8 cellular contexts compared by ENCODE assay signal in the genomic region with DNA sequence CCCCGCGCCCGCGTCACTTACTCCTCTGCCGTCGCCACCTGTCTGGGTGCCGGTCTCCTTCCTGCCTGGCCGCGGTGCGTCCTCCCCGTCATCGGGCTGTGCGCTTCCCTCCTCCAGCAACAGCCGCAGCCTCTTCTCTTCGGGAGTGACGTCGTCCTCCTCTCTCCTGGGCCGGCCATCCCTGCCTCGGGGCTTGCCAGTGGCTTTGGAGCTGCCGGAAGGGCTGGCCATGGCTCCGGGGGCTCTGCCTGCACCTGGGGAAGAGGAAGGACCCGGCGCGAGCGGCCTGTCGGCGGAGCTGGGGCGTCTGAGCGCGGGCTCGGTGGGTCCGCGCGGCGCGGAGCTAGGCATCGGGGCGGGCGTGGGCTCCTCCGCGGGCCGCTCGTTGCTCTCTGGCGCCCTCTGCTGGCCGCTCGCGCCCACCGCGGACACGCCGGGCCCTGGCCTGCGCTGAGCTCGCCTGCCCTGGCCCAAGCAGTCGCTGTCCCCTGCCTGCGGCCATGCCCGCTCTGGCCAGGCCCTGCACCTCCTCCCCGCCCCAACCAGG. TPM values are rescaled to one million over a fixed set of nuclear protein-coding genes. Genes with fewer than 3 reads are reported as not detected.
DNase-seq lines count a peak whose midpoint lies in the region; ATAC-seq and TF ChIP-seq lines count a peak whose summit lies in the region.
"Not testable (repeated sequence)": the region's sequence is repeated elsewhere in the genome, so short reads cannot be mapped to it uniquely, and the experiment has no call there.

No MANE protein-coding gene starts in this region.

- H3K4me3 ChIP-seq in Caco-2 (ENCODE audit: low read depth, low read length) = peak overlapping the region; percentile 49
- H3K4me3 ChIP-seq in HUES64 (ENCODE audit: low read length) = peak overlapping the region; percentile 62
- peak overlapping the region; percentile 17 for H3K4me3 ChIP-seq in right cardiac atrium (ENCODE audit: low read length)

- H3K4me1 Mint-ChIP-seq in Caco-2 (ENCODE audit: low read depth, unreplicated experiment); activated CD4-positive, alpha-beta T cell treated with anti-CD3 and anti-CD28 coated beads, Interleukin-2, amount 10 ng/mL, durations not matched to agents 24 days and 14 days; MCF 10A (ENCODE audit: insufficient read depth, unreplicated experiment): not testable (repeated sequence)

- peak; percentile 85 to 87 for ATAC-seq in right cardiac atrium

- CTCF ChIA-PET in Caco-2 (lab: Charles Lee) = interaction anchor here (0.6 to 2.5 kb wide), 23 partner anchors 9 to 284 kb away, joined by 3 to 14 read pairs (median 4); a partner anchor contains a TSS
- CTCF ChIA-PET in MCF 10A (lab: Yijun Ruan, JAX) = interaction anchor here (0.6 to 2.2 kb wide), 15 partner anchors 8 to 1428 kb away, joined by 3 to 10 read pairs (median 3); a partner anchor contains a TSS

- not testable (repeated sequence) for H3K9me3 Mint-ChIP-seq in Caco-2 (ENCODE audit: unreplicated experiment); activated CD4-positive, alpha-beta T cell treated with anti-CD3 and anti-CD28 coated beads, Interleukin-2, amount 10 ng/mL, durations not matched to agents 24 days and 14 days; MCF 10A (ENCODE audit: unreplicated experiment)

- TF ChIP-seq CTCF in Caco-2 (IDR thresholded peaks at IDR 0.05; ENCODE audit: insufficient read depth in 1 of 2, low read depth in 1 of 2, low read length in 1 of 2, severe bottlenecking in 1 of 2, unreplicated experiment in 1 of 2) (peak; percentile 72 to 95), MCF 10A (IDR thresholded peaks at IDR 0.05; ENCODE audit: unreplicated experiment) (peak; percentile 71)

- H3K27me3 Mint-ChIP-seq in Caco-2 (ENCODE audit: insufficient read depth, unreplicated experiment) (peaks cover 16% of the 10 kb centered on the region), MCF 10A (ENCODE audit: insufficient read depth, unreplicated experiment) (peaks cover 50% of the 10 kb centered on the region)
- peaks cover 47% of the 10 kb centered on the region for H3K27me3 Mint-ChIP-seq in activated CD4-positive, alpha-beta T cell treated with anti-CD3 and anti-CD28 coated beads, Interleukin-2, amount 10 ng/mL, durations not matched to agents 24 days and 14 days

- POLR2A ChIA-PET in Caco-2 (lab: Charles Lee); MCF 10A (lab: Yijun Ruan, JAX): not testable (repeated sequence)

- H3K9ac ChIP-seq in HUES64 (ENCODE audit: low read depth, low read length) = peak overlapping the region; percentile 47; the same call in 1 of the 2 replicates

- H3K36me3 ChIP-seq in Caco-2 (ENCODE audit: control insufficient read depth, insufficient read depth, low read length); HUES64 (ENCODE audit: insufficient read depth, low read length): not testable (repeated sequence)

- H3K9me3 ChIP-seq in Caco-2; HUES64 (ENCODE audit: insufficient read depth, low read depth, low read length); right cardiac atrium (ENCODE audit: control insufficient read depth, low read length): not testable (repeated sequence)

- DNase-seq in Caco-2 (peak; percentile 72 to 95), MCF 10A (ENCODE audit: unreplicated experiment) (peak; percentile 51), right cardiac atrium (peak; percentile 76 to 91 (median 91)), occipital lobe (lab: John Stamatoyannopoulos, UW) (peak; percentile 37)
- DNase-seq in NK-92 treated with Interleukin-12 subunit alpha and Interleukin-12 subunit beta, amount 100 ng/mL, for 24 hours (lab: John Stamatoyannopoulos, UW) = peak; percentile 6
- DNase-seq in activated CD4-positive, alpha-beta T cell treated with anti-CD3 and anti-CD28 coated beads, Interleukin-2, amount 10 ng/mL, durations not matched to agents 24 days and 14 days = peak; percentile 95
- DNase-seq in stimulated activated CD8-positive, alpha-beta memory T cell treated with anti-CD3 and anti-CD28 coated beads, Interleukin-7, amount 100 ng/mL, for 4 hours (ENCODE audit: low read depth in 2 of 2) = peak; percentile 19 to 62

- H3K4me3 Mint-ChIP-seq in Caco-2 (ENCODE audit: unreplicated experiment) (peak overlapping the region; percentile 88), MCF 10A (ENCODE audit: unreplicated experiment) (peak overlapping the region; percentile 67)
- peak overlapping the region; percentile 89 for H3K4me3 Mint-ChIP-seq in activated CD4-positive, alpha-beta T cell treated with anti-CD3 and anti-CD28 coated beads, Interleukin-2, amount 10 ng/mL, durations not matched to agents 24 days and 14 days

- not testable (repeated sequence) for H3K36me3 Mint-ChIP-seq in Caco-2 (ENCODE audit: insufficient read depth, unreplicated experiment); activated CD4-positive, alpha-beta T cell treated with anti-CD3 and anti-CD28 coated beads, Interleukin-2, amount 10 ng/mL, durations not matched to agents 24 days and 14 days (ENCODE audit: low read depth); MCF 10A (ENCODE audit: insufficient read depth, unreplicated experiment)

- not testable (repeated sequence) for H3K4me1 ChIP-seq in Caco-2; HUES64 (ENCODE audit: insufficient read depth, low read length); right cardiac atrium (ENCODE audit: control insufficient read depth, insufficient read depth, low read length)

- not testable (repeated sequence) for H3K27ac ChIP-seq in HUES64 (ENCODE audit: low read depth, low read length); right cardiac atrium (ENCODE audit: low read length)

- not testable (repeated sequence) for BruUV-seq in Caco-2 (replicated peaks; lab: Mats Ljungman, UMichigan); MCF 10A (replicated peaks; lab: Mats Ljungman, UMichigan)

- 2% methylated on average over 57 of the region's 57 CpGs for WGBS in HUES64
- under 1% methylated on average over 57 of the region's 57 CpGs for WGBS in right cardiac atrium

- H3K27ac Mint-ChIP-seq in Caco-2 (ENCODE audit: unreplicated experiment); MCF 10A (ENCODE audit: low read depth, unreplicated experiment): not testable (repeated sequence)
- peak overlapping the region; percentile 76 for H3K27ac Mint-ChIP-seq in activated CD4-positive, alpha-beta T cell treated with anti-CD3 and anti-CD28 coated beads, Interleukin-2, amount 10 ng/mL, durations not matched to agents 24 days and 14 days

- not testable (repeated sequence) for H3K27me3 ChIP-seq in Caco-2 (replicated peaks; ENCODE audit: control insufficient read depth, insufficient read depth, low read length); right cardiac atrium (ENCODE audit: control insufficient read depth, insufficient read depth)
- H3K27me3 ChIP-seq in HUES64 (ENCODE audit: insufficient read depth, low read length) = peaks cover 22% of the 10 kb centered on the region

- intact Hi-C loops in Caco-2 (cut with micrococcal nuclease; ENCODE audit: unreplicated experiment); activated CD4-positive, alpha-beta T cell treated with anti-CD3 and anti-CD28 coated beads, Interleukin-2, amount 10 ng/mL, durations not matched to agents 24 days and 14 days (cut with micrococcal nuclease); MCF 10A (cut with micrococcal nuclease); right cardiac atrium (cut with DNase I): not testable (repeated sequence)

RNA-seq across cellular contexts. Expression of a gene that starts 48.4 kb away (rescaled TPM):
- total RNA-seq in Caco-2 (2022) (26.5 and 29.3 TPM in 2 replicates), MCF 10A (2022) (14.7 and 14.9 TPM in 2 replicates), right cardiac atrium (10 to 100 TPM in 3 of 4 donors, 1 to 10 TPM in 1; 9.0 to 13.2 (median 11.9) TPM), occipital lobe (4.1 TPM)
- polyA plus RNA-seq in HUES64 (2013, experiment 1 of 2) = 12.0 TPM
- 12.4 TPM for polyA plus RNA-seq in HUES64 (2013, experiment 2 of 2)
- total RNA-seq in activated CD4-positive, alpha-beta T cell treated with anti-CD3 and anti-CD28 coated beads, Interleukin-2, amount 10 ng/mL, durations not matched to agents 24 days and 14 days = 13.8 and 15.6 TPM in 2 replicates
- polyA plus RNA-seq in right cardiac atrium = 6.9 TPM

RNA-seq across cellular contexts. Expression of a gene that starts 54.6 kb away (rescaled TPM):
- total RNA-seq in Caco-2 (2022) (8.2 and 9.1 TPM in 2 replicates), MCF 10A (2022) (37.2 and 50.1 TPM in 2 replicates), right cardiac atrium (1 to 10 TPM; 3.8 to 5.7 (median 4.9) TPM), occipital lobe (0.94 TPM)
- 0.05 TPM for polyA plus RNA-seq in HUES64 (2013, experiment 1 of 2)
- 0.25 TPM for polyA plus RNA-seq in HUES64 (2013, experiment 2 of 2)
- total RNA-seq in activated CD4-positive, alpha-beta T cell treated with anti-CD3 and anti-CD28 coated beads, Interleukin-2, amount 10 ng/mL, durations not matched to agents 24 days and 14 days = not detected in 2 replicates
- 2.9 TPM for polyA plus RNA-seq in right cardiac atrium

Comparison
In these comparisons a context has a peak if more than half of its experiments do, and no peak if none do; other contexts are left out.
1. DNase-seq: peak in every context shown above with its lines; median percentile 95 in activated CD4-positive, alpha-beta T cell treated with anti-CD3 and anti-CD28 coated beads, Interleukin-2, amount 10 ng/mL, durations not matched to agents 24 days and 14 days; 91 in right cardiac atrium; 84 in Caco-2; 51 in MCF 10A; 40 in stimulated activated CD8-positive, alpha-beta memory T cell treated with anti-CD3 and anti-CD28 coated beads, Interleukin-7, amount 100 ng/mL, for 4 hours; 37 in occipital lobe; 6 in NK-92 treated with Interleukin-12 subunit alpha and Interleukin-12 subunit beta, amount 100 ng/mL, for 24 hours.